In the genomic region with DNA sequence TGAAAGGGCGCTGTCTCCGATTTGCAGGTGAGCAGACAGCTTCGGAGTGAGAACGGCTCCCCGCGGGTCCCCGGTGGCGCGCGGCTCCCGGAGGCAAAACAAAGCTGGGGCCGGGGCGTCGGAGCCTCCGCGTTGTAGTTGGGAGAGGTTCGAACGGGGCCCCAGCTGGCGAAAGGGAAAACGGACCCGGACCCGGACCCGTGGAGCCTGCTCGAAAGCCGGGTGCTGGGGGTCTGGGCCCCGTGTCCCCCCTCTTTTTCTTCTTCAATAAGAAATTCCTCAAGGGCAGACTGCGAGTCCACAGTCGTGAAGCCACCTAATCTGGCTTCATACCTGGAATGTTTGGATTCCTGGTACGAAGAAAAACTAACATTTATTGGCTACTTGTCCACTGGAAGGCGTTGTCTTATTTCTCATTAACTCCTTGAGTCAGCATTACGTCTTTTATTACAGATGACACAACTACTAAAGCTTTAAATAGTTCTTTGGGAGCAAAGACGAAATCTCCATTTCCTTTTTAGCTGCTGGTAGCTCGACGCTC, we compare ENCODE assay signal across 8 cellular contexts. TPM values are rescaled to one million over a fixed set of nuclear protein-coding genes. Genes with fewer than 3 reads are reported as not detected.
DNase-seq lines count a peak whose midpoint lies in the region; FAIRE-seq and TF ChIP-seq lines count a peak whose summit lies in the region.

No MANE protein-coding gene starts in this region.

- H3K9me3 Mint-ChIP-seq in nephron progenitor cell: no peaks in the 10 kb centered on the region

- no peak for DNase-seq in GM12864 (ENCODE audit: low read depth)
- DNase-seq in NCI-H460 (ENCODE audit: extremely low read depth, low read depth): peak; percentile 27
- DNase-seq in activated naive CD4-positive, alpha-beta T cell treated with Interleukin-2 at 50 U/mL for 16 hours: peak; percentile 40
- peak; percentile 35 to 65 for DNase-seq in foreskin fibroblast
- peak; percentile 54 for DNase-seq in nephron progenitor cell
- DNase-seq in urothelium cell line (ENCODE audit: low spot score): peak; percentile 16
- DNase-seq in NCI-H187 (lab: John Stamatoyannopoulos, UW): no peak
- no peak for DNase-seq in NCI-H2029 (lab: John Stamatoyannopoulos, UW)

- peaks cover 24% of the 10 kb centered on the region for H3K27me3 Mint-ChIP-seq in nephron progenitor cell (ENCODE audit: low read depth, poor library complexity)

- TF ChIP-seq CTCF in GM12864 (IDR thresholded peaks at IDR 0.05; ENCODE audit: low read depth, low read length, missing control alignments) (no peak), foreskin fibroblast (IDR thresholded peaks at IDR 0.05; ENCODE audit: low read depth, low read length) (no peak), nephron progenitor cell (IDR thresholded peaks at IDR 0.05) (no peak)

- peak overlapping the region; percentile 72 for H3K4me3 ChIP-seq in GM12864 (ENCODE audit: low read depth, low read length)
- H3K4me3 ChIP-seq in foreskin fibroblast (ENCODE audit: low read depth in 1 of 2, low read length in 2 of 2): peak overlapping the region; percentile 79 to 96

- H3K4me3 Mint-ChIP-seq in nephron progenitor cell: peak overlapping the region; percentile 84

- peaks cover 42% of the 10 kb centered on the region for H3K4me1 Mint-ChIP-seq in nephron progenitor cell

- peak overlapping the region; percentile 42 for H3K27ac Mint-ChIP-seq in nephron progenitor cell

- no peaks in the 10 kb centered on the region for H3K36me3 Mint-ChIP-seq in nephron progenitor cell (ENCODE audit: low read depth)

- no peak for FAIRE-seq in urothelium cell line (lab: Jason Lieb, UNC)

RNA-seq across cellular contexts. Expression of a gene that starts 0.6 kb away (rescaled TPM):
- 67.2 and 87.9 TPM in 2 replicates for total RNA-seq in NCI-H460 (2014; rRNA removed; shearing (Covaris generic))
- 14.6 and 21.4 TPM in 2 replicates for polyA plus RNA-seq in NCI-H460 (2014; cell fraction: nucleus; rRNA removed)

RNA-seq across cellular contexts. Expression of a gene that starts 26.6 kb away (rescaled TPM):
- total RNA-seq in NCI-H460 (2014; rRNA removed; shearing (Covaris generic)): 189 and 193 TPM in 2 replicates
- 113 and 136 TPM in 2 replicates for polyA plus RNA-seq in NCI-H460 (2014; cell fraction: nucleus; rRNA removed)

Comparison
In these comparisons a context has a peak if more than half of its experiments do, and no peak if none do; other contexts are left out.
1. DNase-seq: peak in NCI-H460 (single experiment), activated naive CD4-positive, alpha-beta T cell treated with Interleukin-2 at 50 U/mL for 16 hours (single experiment), foreskin fibroblast (2 of 2), nephron progenitor cell (single experiment) and urothelium cell line (single experiment); none in GM12864 (single experiment), NCI-H187 (0 of 2) and NCI-H2029 (single experiment).